Comparison of ENCODE assay signal across 9 cellular contexts in genomic region chr15:70535071-70535954, GRCh38.
A peak's percentile ranks its signal among the peaks of the same experiment; 100 is the strongest.
DNase-seq lines count a peak whose midpoint lies in the region; ATAC-seq and TF ChIP-seq lines count a peak whose summit lies in the region.
"Had no signal": no experiment of that assay in that cellular context is flagged by ENCODE, and none has a peak within 500 bp of the region (broad histone marks: within the 10 kb centered on the region; RNA-seq: fewer than 3 reads in every experiment).

No MANE protein-coding gene starts in this region.

- no peaks in the 10 kb centered on the region for H3K9me3 ChIP-seq in spleen

- H3K4me3 Mint-ChIP-seq in activated naive CD4-positive, alpha-beta T cell treated with anti-CD3 and anti-CD28 coated beads, Interleukin-2, amount 50 U/mL, for 24 hours = peak overlapping the region; percentile 82

- no peak for TF ChIP-seq CTCF in GM13976 (IDR thresholded peaks at IDR 0.05; ENCODE audit: borderline replicate concordance, control extremely low read depth, extremely low read depth, insufficient read depth, missing control alignments)
- TF ChIP-seq CTCF in spleen (IDR thresholded peaks at IDR 0.05 in 8 of 11, conservative IDR thresholded peaks at IDR 0.05 in 3 of 11) = no peak

- H3K4me1 ChIP-seq in spleen = peaks cover 0 to 37% (median 22%) of the 10 kb centered on the region in 6 donors

- peak overlapping the region in 4 of 8 donors; percentile 41 to 65 (median 57) for H3K27ac ChIP-seq in spleen

- WGBS in spleen, 5 donors = 19 to 33% (median 29%) methylated on average over 10 to 11 of the region's 11 CpGs

- peaks cover 78% of the 10 kb centered on the region for H3K4me1 Mint-ChIP-seq in activated naive CD4-positive, alpha-beta T cell treated with anti-CD3 and anti-CD28 coated beads, Interleukin-2, amount 50 U/mL, for 24 hours

- TF ChIP-seq POLR2A in spleen (IDR thresholded peaks at IDR 0.05) = no peak

- H3K9me3 Mint-ChIP-seq in activated naive CD4-positive, alpha-beta T cell treated with anti-CD3 and anti-CD28 coated beads, Interleukin-2, amount 50 U/mL, for 24 hours = no peaks in the 10 kb centered on the region

- in situ Hi-C loops in GM13976 (cut with MboI; ENCODE audit: low sequenced_read_pairs, unreplicated experiment) = no loop called here

- H3K36me3 Mint-ChIP-seq in activated naive CD4-positive, alpha-beta T cell treated with anti-CD3 and anti-CD28 coated beads, Interleukin-2, amount 50 U/mL, for 24 hours = no peaks in the 10 kb centered on the region

- peaks cover 0 to 4% (median 0%) of the 10 kb centered on the region in 7 donors for H3K27me3 ChIP-seq in spleen (replicated peaks in 1 of 7)

- no peaks in the 10 kb centered on the region for H3K36me3 ChIP-seq in spleen

- peak overlapping the region in 6 of 8 donors; percentile 6 to 53 (median 24) for H3K4me3 ChIP-seq in spleen

- DNase-seq in GM13976 (ENCODE audit: low spot score) = peak; percentile 44
- peak in 4 of 5 donors; percentile 29 to 70 (median 52) for DNase-seq in T-helper 1 cell
- peak; percentile 84 for DNase-seq in spleen
- DNase-seq in C1 segment of cervical spinal cord (lab: John Stamatoyannopoulos, UW) = no peak
- no peak for DNase-seq in NCI-H2107 treated with DMSO at 0.1 percent for 48 hours (lab: John Stamatoyannopoulos, UW; ENCODE audit: unreplicated experiment)
- no peak for DNase-seq in NCI-H524 (lab: John Stamatoyannopoulos, UW)
- DNase-seq: NCI-H2081 had no signal

- peak overlapping the region; percentile 97 for H3K27ac Mint-ChIP-seq in activated naive CD4-positive, alpha-beta T cell treated with anti-CD3 and anti-CD28 coated beads, Interleukin-2, amount 50 U/mL, for 24 hours

- intact Hi-C loops in spleen (cut with DNase I; ENCODE audit: low total_unique reads) = no loop called here

- no peak for ATAC-seq in GM19328 (IDR thresholded peaks at IDR 0.05; ENCODE audit: unreplicated experiment)

- no peaks in the 10 kb centered on the region for H3K27me3 Mint-ChIP-seq in activated naive CD4-positive, alpha-beta T cell treated with anti-CD3 and anti-CD28 coated beads, Interleukin-2, amount 50 U/mL, for 24 hours

Comparison
In these comparisons a context has a peak if more than half of its experiments do, and no peak if none do; other contexts are left out.
1. DNase-seq: peak in GM13976 (single experiment), T-helper 1 cell (4 of 5) and spleen (single experiment); none in C1 segment of cervical spinal cord (0 of 14), NCI-H2107 treated with DMSO at 0.1 percent for 48 hours (single experiment) and NCI-H524 (0 of 2).